In genomic region chr21:44931501-44932365, GRCh38 we compare ENCODE assay signal across 1 cellular context.
TF ChIP-seq lines count a peak whose summit lies in the region.

No MANE protein-coding gene starts in this region.

TF ChIP-seq in K562, 482 proteins besides CTCF, POLR2A, EP300 and RAD21 (continued from another document):
- TF ChIP-seq GTF3C2 (IDR thresholded peaks at IDR 0.05; ENCODE audit: borderline replicate concordance, extremely low read depth, insufficient read length) (no peak), NR4A1 (CRISPR knock-in tag; IDR thresholded peaks at IDR 0.05) (no peak), NR4A1 (tag; IDR thresholded peaks at IDR 0.05) (no peak), NR2C2 (CRISPR knock-in tag; IDR thresholded peaks at IDR 0.05) (no peak), NR2C2 (tag; IDR thresholded peaks at IDR 0.05) (no peak)
